Comparison of ENCODE assay signal across 9 cellular contexts in genomic region chr7:711967-712600, GRCh38. TPM values are rescaled to one million over a fixed set of nuclear protein-coding genes. Genes with fewer than 3 reads are reported as not detected.
DNase-seq lines count a peak whose midpoint lies in the region; ATAC-seq and TF ChIP-seq lines count a peak whose summit lies in the region.
"Had no signal": no experiment of that assay in that cellular context is flagged by ENCODE, and none has a peak within 500 bp of the region (broad histone marks: within the 10 kb centered on the region; RNA-seq: fewer than 3 reads in every experiment).

No MANE protein-coding gene starts in this region.

- H3K9me3 Mint-ChIP-seq in activated CD8-positive, alpha-beta memory T cell treated with anti-CD3 and anti-CD28 coated beads, Interleukin-2, amount 10 ng/mL, durations not matched to agents 7 days and 5 days (ENCODE audit: low read depth) = no peaks in the 10 kb centered on the region

- ATAC-seq in activated CD8-positive, alpha-beta memory T cell treated with anti-CD3 and anti-CD28 coated beads, Interleukin-2, amount 10 ng/mL, durations not matched to agents 7 days and 5 days = peak; percentile 57
- ATAC-seq in GM21528 (IDR thresholded peaks at IDR 0.05; ENCODE audit: low FRiP score, unreplicated experiment) (no peak), GM18511 (IDR thresholded peaks at IDR 0.05; ENCODE audit: unreplicated experiment) (no peak)

- DNase-seq in GM20000 (ENCODE audit: low spot score) = peak; percentile 67
- no peak for DNase-seq in activated CD8-positive, alpha-beta memory T cell treated with anti-CD3 and anti-CD28 coated beads, Interleukin-2, amount 10 ng/mL, durations not matched to agents 7 days and 5 days
- DNase-seq in right atrium auricular region (ENCODE audit: low spot score) = no peak
- peak; percentile 54 for DNase-seq in sigmoid colon
- DNase-seq in NCI-H2196 treated with DMSO at 0.1 percent for 48 hours (lab: John Stamatoyannopoulos, UW; ENCODE audit: unreplicated experiment) = no peak
- no peak for DNase-seq in activated CD4-positive, alpha-beta T cell treated with anti-CD3 and anti-CD28 coated beads for 4 hours
- DNase-seq: foreskin melanocyte had no signal

- H3K9me3 ChIP-seq in right atrium auricular region = no peaks in the 10 kb centered on the region
- H3K9me3 ChIP-seq in sigmoid colon = no peaks in the 10 kb centered on the region

- H3K4me3 ChIP-seq in right atrium auricular region (peak overlapping the region; percentile 63 to 69), sigmoid colon (peak overlapping the region; percentile 43 to 91 (median 72))

- H3K4me1 ChIP-seq in right atrium auricular region (peaks cover 0 to 9% of the 10 kb centered on the region in 2 donors), sigmoid colon (peaks cover 0 to 17% (median 10%) of the 10 kb centered on the region in 4 donors)

- TF ChIP-seq CTCF in GM20000 (IDR thresholded peaks at IDR 0.05; ENCODE audit: extremely low read depth, missing control alignments) (no peak), right atrium auricular region (IDR thresholded peaks at IDR 0.05) (no peak), sigmoid colon (IDR thresholded peaks at IDR 0.05) (no peak)

- peak overlapping the region in 1 of 2 donors; percentile 51 for H3K27ac ChIP-seq in right atrium auricular region
- H3K27ac ChIP-seq in sigmoid colon = peak overlapping the region; percentile 11 to 63 (median 48)

- no peaks in the 10 kb centered on the region for H3K27me3 Mint-ChIP-seq in activated CD8-positive, alpha-beta memory T cell treated with anti-CD3 and anti-CD28 coated beads, Interleukin-2, amount 10 ng/mL, durations not matched to agents 7 days and 5 days

- WGBS in sigmoid colon, 2 donors = 2 to 26% methylated on average over 80 of the region's 80 CpGs

- peaks cover under 1% of the 10 kb centered on the region for H3K36me3 Mint-ChIP-seq in activated CD8-positive, alpha-beta memory T cell treated with anti-CD3 and anti-CD28 coated beads, Interleukin-2, amount 10 ng/mL, durations not matched to agents 7 days and 5 days

- H3K4me3 Mint-ChIP-seq in activated CD8-positive, alpha-beta memory T cell treated with anti-CD3 and anti-CD28 coated beads, Interleukin-2, amount 10 ng/mL, durations not matched to agents 7 days and 5 days = no peak overlapping the region

- intact Hi-C loops in sigmoid colon (cut with DNase I) = loop anchor here (5.0 kb wide), 2 partner anchors 40 to 190 kb away; no protein-coding TSS in a partner anchor

- H3K4me1 Mint-ChIP-seq in activated CD8-positive, alpha-beta memory T cell treated with anti-CD3 and anti-CD28 coated beads, Interleukin-2, amount 10 ng/mL, durations not matched to agents 7 days and 5 days = peaks cover 3% of the 10 kb centered on the region

- no peak for TF ChIP-seq POLR2A in sigmoid colon (IDR thresholded peaks at IDR 0.05)

- CTCF ChIA-PET in activated CD8-positive, alpha-beta memory T cell treated with anti-CD3 and anti-CD28 coated beads, Interleukin-2, amount 10 ng/mL, durations not matched to agents 7 days and 5 days (lab: Charles Lee) = no interaction called here

- H3K27ac Mint-ChIP-seq in activated CD8-positive, alpha-beta memory T cell treated with anti-CD3 and anti-CD28 coated beads, Interleukin-2, amount 10 ng/mL, durations not matched to agents 7 days and 5 days = no peak overlapping the region

- H3K36me3 ChIP-seq in right atrium auricular region (no peaks in the 10 kb centered on the region), sigmoid colon (no peaks in the 10 kb centered on the region)

- H3K27me3 ChIP-seq in right atrium auricular region (no peaks in the 10 kb centered on the region), sigmoid colon (no peaks in the 10 kb centered on the region)

- TF ChIP-seq EP300 in sigmoid colon (IDR thresholded peaks at IDR 0.05) = no peak

RNA-seq across cellular contexts. Expression of gene DNAAF5, which starts 14.4 kb away (rescaled TPM):
- total RNA-seq in activated CD8-positive, alpha-beta memory T cell treated with anti-CD3 and anti-CD28 coated beads, Interleukin-2, amount 10 ng/mL, durations not matched to agents 7 days and 5 days = 10 to 100 TPM; 22.3 to 27.5 TPM
- 10 to 100 TPM; 19.0 to 35.5 TPM for total RNA-seq in right atrium auricular region
- total RNA-seq in sigmoid colon = 10 to 100 TPM; 13.2 to 25.4 (median 16.0) TPM
- 10 to 100 TPM in 1 of 3 donors, 1 to 10 TPM in 2; 7.8 to 23.4 (median 9.7) TPM for polyA plus RNA-seq in sigmoid colon

RNA-seq across cellular contexts. Expression of gene PRKAR1B, which starts 15.0 kb away (rescaled TPM):
- total RNA-seq in activated CD8-positive, alpha-beta memory T cell treated with anti-CD3 and anti-CD28 coated beads, Interleukin-2, amount 10 ng/mL, durations not matched to agents 7 days and 5 days = 10 to 100 TPM; 22.6 to 25.0 TPM
- total RNA-seq in right atrium auricular region (10 to 100 TPM; 15.1 to 15.9 TPM), sigmoid colon (10 to 100 TPM in 3 of 4 donors, 1 to 10 TPM in 1; 9.7 to 26.6 (median 10.9) TPM)
- polyA plus RNA-seq in sigmoid colon = 10 to 100 TPM in 2 of 3 donors, 1 to 10 TPM in 1; 9.5 to 20.4 (median 12.6) TPM

Comparison
In these comparisons a context has a peak if more than half of its experiments do, and no peak if none do; other contexts are left out.
1. DNase-seq: peak in GM20000 (single experiment) and sigmoid colon (single experiment); none in activated CD8-positive, alpha-beta memory T cell treated with anti-CD3 and anti-CD28 coated beads, Interleukin-2, amount 10 ng/mL, durations not matched to agents 7 days and 5 days (single experiment), right atrium auricular region (single experiment), NCI-H2196 treated with DMSO at 0.1 percent for 48 hours (single experiment) and activated CD4-positive, alpha-beta T cell treated with anti-CD3 and anti-CD28 coated beads for 4 hours (0 of 2).